Comparison of ENCODE assay signal across 21 cellular contexts in the genomic region with DNA sequence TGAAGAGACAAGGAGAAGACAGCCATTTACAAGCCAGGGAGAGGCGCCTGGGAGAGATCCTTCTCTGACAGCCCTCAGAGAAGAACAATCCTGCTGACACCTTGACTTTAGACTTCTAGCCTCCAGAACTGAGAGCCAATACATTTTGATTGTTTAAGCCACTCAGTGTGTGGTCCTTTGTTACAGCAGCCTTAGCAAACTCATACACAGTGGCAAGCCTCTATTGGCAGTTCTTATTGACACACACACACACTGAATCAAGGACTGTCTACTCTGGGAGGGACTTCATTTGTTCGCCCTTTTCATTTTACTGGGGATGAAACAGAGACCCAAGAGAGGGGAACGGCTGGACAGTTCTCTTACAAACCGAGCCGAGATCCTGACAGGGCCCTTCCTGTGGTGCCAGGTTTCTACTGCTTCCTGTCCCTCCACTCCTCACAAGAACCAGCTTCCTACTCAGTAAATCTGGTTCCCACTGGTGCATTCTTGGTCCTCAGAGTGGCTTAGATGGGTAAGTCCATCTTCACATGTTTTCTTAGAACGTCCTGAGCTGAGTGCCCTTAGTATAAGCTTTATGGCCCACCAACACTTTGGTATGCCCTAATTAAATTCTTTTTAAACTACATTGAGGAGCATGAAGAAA. TPM values are rescaled to one million over a fixed set of nuclear protein-coding genes. Genes with fewer than 3 reads are reported as not detected.
DNase-seq lines count a peak whose midpoint lies in the region; ATAC-seq, FAIRE-seq and TF ChIP-seq lines count a peak whose summit lies in the region.
"Had no signal": no experiment of that assay in that cellular context is flagged by ENCODE, and none has a peak within 500 bp of the region (broad histone marks: within the 10 kb centered on the region; RNA-seq: fewer than 3 reads in every experiment).

No MANE protein-coding gene starts in this region.

- H3K27me3 Mint-ChIP-seq in T-helper 2 cell treated with Interferon-gamma antibody and Interleukin-4, amounts not matched to agents 5 μg/mL and 100 μg/mL, for 36 hours (ENCODE audit: low read depth), result no peaks in the 10 kb centered on the region
- H3K27me3 Mint-ChIP-seq in CD4-positive, alpha-beta memory T cell, result no peaks in the 10 kb centered on the region

- no peak for DNase-seq in T-helper 2 cell treated with Interferon-gamma antibody and Interleukin-4, amounts not matched to agents 5 μg/mL and 100 μg/mL, for 36 hours (ENCODE audit: low spot score)
- DNase-seq in T-helper 2 cell (no peak), K562 (ENCODE audit: extremely low read depth in 1 of 4, low spot score in 3 of 4) (no peak), mucosa of descending colon (no peak), NAMALWA (ENCODE audit: low spot score) (no peak)
- no peak for DNase-seq in CD4-positive, alpha-beta memory T cell
- DNase-seq: adrenal gland, DMS79, HCEC 1CT, NCI-H1048, NCI-H2029 treated with DMSO at 0.1 percent for 48 hours, RPMI8226, transverse colon had no signal

- H3K4me3 ChIP-seq in CD4-positive, alpha-beta memory T cell (ENCODE audit: low read length in 2 of 2), result no peak overlapping the region
- H3K4me3 ChIP-seq in SU-DHL-6 (ENCODE audit: insufficient read depth, low read length, poor library complexity, severe bottlenecking) (no peak overlapping the region), K562 (no peak overlapping the region), mucosa of descending colon (no peak overlapping the region)
- H3K4me3 ChIP-seq: adrenal gland, cardiac muscle cell, transverse colon had no signal

- H3K79me2 ChIP-seq in SU-DHL-6 (ENCODE audit: insufficient read depth, low read length), result no peaks in the 10 kb centered on the region
- H3K79me2 ChIP-seq in K562 (ENCODE audit: control insufficient read depth, insufficient read depth, low read length), result no peaks in the 10 kb centered on the region

- H3K4me2 ChIP-seq in SU-DHL-6 (ENCODE audit: low read depth, low read length, poor library complexity, severe bottlenecking) (no peak overlapping the region), K562 (ENCODE audit: insufficient read depth, low read length) (no peak overlapping the region)

- FAIRE-seq in K562 (lab: Jason Lieb, UNC), result no peak

- POLR2A ChIA-PET in CD4-positive, alpha-beta memory T cell (lab: Charles Lee; ENCODE audit: partially characterized antibody), result interaction anchor here (0.9 to 10.1 kb wide), 12 partner anchors 7 to 414 kb away, joined by 4 to 135 read pairs (median 7); partner anchors contain the start of genes SLAMF1 and USF1
- POLR2A ChIA-PET in K562 (lab: Yijun Ruan, JAX), result interaction anchor here (0.6 to 0.7 kb wide), 2 partner anchors 8 to 267 kb away, joined by 3 read pairs; no protein-coding TSS in a partner anchor

- TF ChIP-seq POLR2A in K562 (conservative IDR thresholded peaks at IDR 0.05), result no peak

- H3K27me3 ChIP-seq in CD4-positive, alpha-beta memory T cell (ENCODE audit: insufficient read depth, low read length), result no peaks in the 10 kb centered on the region
- H3K27me3 ChIP-seq in SU-DHL-6 (ENCODE audit: low read length) (no peaks in the 10 kb centered on the region), K562 (ENCODE audit: control insufficient read depth in 2 of 2, insufficient read depth in 2 of 2, low read length in 2 of 2) (no peaks in the 10 kb centered on the region)
- H3K27me3 ChIP-seq: adrenal gland, cardiac muscle cell, transverse colon had no signal

- no peak for TF ChIP-seq EP300 in K562 (IDR thresholded peaks at IDR 0.05; ENCODE audit: low read length)

- no peaks in the 10 kb centered on the region for H3K9me1 ChIP-seq in K562 (ENCODE audit: control insufficient read depth, insufficient read depth, low read length)

- intact Hi-C loops in CD4-positive, alpha-beta memory T cell (cut with micrococcal nuclease), result no loop called here
- intact Hi-C loops in K562 (cut with micrococcal nuclease), result no loop called here
- intact Hi-C loops in mucosa of descending colon (cut with DNase I, micrococcal nuclease), result no loop called here

- in situ Hi-C loops in K562 (cut with MboI), result no loop called here

- H3K36me3 ChIP-seq in CD4-positive, alpha-beta memory T cell (ENCODE audit: insufficient read depth, low read length), result peaks cover 49% of the 10 kb centered on the region
- 0 out of 2 replicates have a peak, but pooled peaks cover 4% of the 10 kb centered on the region for H3K36me3 ChIP-seq in SU-DHL-6 (ENCODE audit: low read length)
- no peaks in the 10 kb centered on the region for H3K36me3 ChIP-seq in K562 (ENCODE audit: control insufficient read depth, insufficient read depth, low read length)
- no peaks in the 10 kb centered on the region for H3K36me3 ChIP-seq in mucosa of descending colon (ENCODE audit: low read depth)
- H3K36me3 ChIP-seq: adrenal gland, cardiac muscle cell, transverse colon had no signal

- H3K9me3 ChIP-seq in CD4-positive, alpha-beta memory T cell (ENCODE audit: control insufficient read depth in 1 of 2, low read length in 2 of 2), result no peaks in the 10 kb centered on the region
- H3K9me3 ChIP-seq in SU-DHL-6 (ENCODE audit: insufficient read depth, low read length) (no peaks in the 10 kb centered on the region), K562 (replicated peaks; ENCODE audit: control insufficient read depth, insufficient read depth, low read depth, low read length) (no peaks in the 10 kb centered on the region), mucosa of descending colon (no peaks in the 10 kb centered on the region)
- H3K9me3 ChIP-seq: adrenal gland, transverse colon had no signal

- H3K9me3 Mint-ChIP-seq in T-helper 2 cell treated with Interferon-gamma antibody and Interleukin-4, amounts not matched to agents 5 μg/mL and 100 μg/mL, for 36 hours, result peaks cover 3% of the 10 kb centered on the region
- peaks cover 0 to 2% (median 0%) of the 10 kb centered on the region in 8 donors for H3K9me3 Mint-ChIP-seq in CD4-positive, alpha-beta memory T cell

- H4K20me1 ChIP-seq in SU-DHL-6 (ENCODE audit: low read depth, low read length), result no peaks in the 10 kb centered on the region
- H4K20me1 ChIP-seq in K562 (replicated peaks; ENCODE audit: control insufficient read depth, insufficient read depth, low read length), result no peaks in the 10 kb centered on the region

- no peak for TF ChIP-seq RAD21 in K562 (CRISPR knock-in tag; conservative IDR thresholded peaks at IDR 0.05 in 1 of 2, IDR thresholded peaks at IDR 0.05 in 1 of 2)

- ATAC-seq in K562, result no peak
- no peak for ATAC-seq in mucosa of descending colon
- ATAC-seq in HG02973 (IDR thresholded peaks at IDR 0.05; ENCODE audit: unreplicated experiment), result no peak
- ATAC-seq: left lobe of liver had no signal

- H3K9me2 ChIP-seq in SU-DHL-6 (replicated peaks; ENCODE audit: insufficient read depth, low read length), result no peaks in the 10 kb centered on the region

- CTCF ChIA-PET in CD4-positive, alpha-beta memory T cell (lab: Charles Lee; ENCODE audit: partially characterized antibody), result interaction anchor here (0.7 to 5.6 kb wide), 10 partner anchors 9 to 84 kb away, joined by 3 to 44 read pairs (median 4); no protein-coding TSS in a partner anchor
- CTCF ChIA-PET in K562 (lab: Yijun Ruan, JAX; ENCODE audit: low intra/inter-chr PET ratio), result no interaction called here

- H3K4me3 Mint-ChIP-seq in T-helper 2 cell treated with Interferon-gamma antibody and Interleukin-4, amounts not matched to agents 5 μg/mL and 100 μg/mL, for 36 hours, result peak overlapping the region; percentile 32
- peak overlapping the region; percentile 17 to 91 (median 72) for H3K4me3 Mint-ChIP-seq in CD4-positive, alpha-beta memory T cell

- TF ChIP-seq CTCF in SU-DHL-6 (IDR thresholded peaks at IDR 0.05; ENCODE audit: insufficient read depth, low read length, poor library complexity, severe bottlenecking), result no peak
- no peak for TF ChIP-seq CTCF in K562 (IDR thresholded peaks at IDR 0.05 in 2 of 3, conservative IDR thresholded peaks at IDR 0.05 in 1 of 3; ENCODE audit: insufficient read depth in 2 of 3, low read depth in 1 of 3, low read length in 3 of 3)
- TF ChIP-seq CTCF in mucosa of descending colon (IDR thresholded peaks at IDR 0.05), result no peak

- 72% methylated on average over 6 of the region's 6 CpGs for WGBS in K562 (ENCODE audit: insufficient coverage, low coverage, missing lambda C conversion rate)

- H3K36me3 Mint-ChIP-seq in T-helper 2 cell treated with Interferon-gamma antibody and Interleukin-4, amounts not matched to agents 5 μg/mL and 100 μg/mL, for 36 hours (ENCODE audit: low read depth), result peaks cover 91% of the 10 kb centered on the region
- peaks cover 71 to 85% of the 10 kb centered on the region in 2 donors for H3K36me3 Mint-ChIP-seq in CD4-positive, alpha-beta memory T cell

- H3K9ac ChIP-seq in SU-DHL-6 (ENCODE audit: low read length), result no peak overlapping the region
- H3K9ac ChIP-seq in K562 (ENCODE audit: insufficient read depth in 1 of 2, low read depth in 2 of 2, low read length in 2 of 2), result no peak overlapping the region

- no peak overlapping the region for H2AFZ ChIP-seq in SU-DHL-6 (ENCODE audit: low read depth, low read length, severe bottlenecking)
- H2AFZ ChIP-seq in K562 (ENCODE audit: low read depth, low read length), result no peak overlapping the region; the same call in 1 of the 2 replicates

- peaks cover 98% of the 10 kb centered on the region for H3K4me1 ChIP-seq in CD4-positive, alpha-beta memory T cell (ENCODE audit: insufficient read depth, low read length)
- H3K4me1 ChIP-seq in K562 (replicated peaks in 1 of 2; ENCODE audit: control insufficient read depth in 2 of 2, insufficient read depth in 2 of 2, low read length in 2 of 2), result peaks cover 5 to 28% of the 10 kb centered on the region in 2 experiments; a peak in 4 of 5 replicates
- no peaks in the 10 kb centered on the region for H3K4me1 ChIP-seq in mucosa of descending colon (ENCODE audit: low read depth)

- peak overlapping the region; percentile 99 for H3K27ac Mint-ChIP-seq in T-helper 2 cell treated with Interferon-gamma antibody and Interleukin-4, amounts not matched to agents 5 μg/mL and 100 μg/mL, for 36 hours
- H3K27ac Mint-ChIP-seq in CD4-positive, alpha-beta memory T cell, result peak overlapping the region; percentile 87 to 100 (median 99)

- peak overlapping the region; percentile 93 for H3K27ac ChIP-seq in CD4-positive, alpha-beta memory T cell (ENCODE audit: low read depth, low read length)
- H3K27ac ChIP-seq in SU-DHL-6 (ENCODE audit: low read depth, low read length) (peak overlapping the region; percentile 25; the same call in 1 of the 2 replicates), K562 (ENCODE audit: extremely low read depth, low read depth, low read length) (no peak overlapping the region)
- H3K27ac ChIP-seq: adrenal gland, cardiac muscle cell, transverse colon, VCaP had no signal

- BruUV-seq in K562 (replicated peaks; lab: Mats Ljungman, UMichigan), result no TSS peak

- H3F3A ChIP-seq in SU-DHL-6 (ENCODE audit: insufficient read depth), result peaks cover 21% of the 10 kb centered on the region; the same call in 1 of the 2 replicates

- peaks cover 83% of the 10 kb centered on the region for H3K4me1 Mint-ChIP-seq in T-helper 2 cell treated with Interferon-gamma antibody and Interleukin-4, amounts not matched to agents 5 μg/mL and 100 μg/mL, for 36 hours (ENCODE audit: low read depth)
- peaks cover 75 to 99% (median 89%) of the 10 kb centered on the region in 4 donors for H3K4me1 Mint-ChIP-seq in CD4-positive, alpha-beta memory T cell

RNA-seq across cellular contexts. Expression of gene SLAMF1, which starts 14.7 kb away (rescaled TPM):
- total RNA-seq in CD4-positive, alpha-beta memory T cell, result 10 to 100 TPM; 59.8 to 59.9 TPM
- 10 to 100 TPM; 21.4 to 62.5 TPM for polyA plus RNA-seq in CD4-positive, alpha-beta memory T cell
- not detected in 2 replicates for total RNA-seq in K562 (2011; cell fraction: chromatin; rRNA removed; ENCODE audit: low replicate concordance)
- not detected in 2 replicates for total RNA-seq in K562 (2011; cell fraction: nucleolus; rRNA removed)
- not detected in 2 replicates for total RNA-seq in K562 (2011; cell fraction: nucleoplasm; rRNA removed)
- total RNA-seq in K562 (2014; rRNA removed), result not detected in 2 replicates
- not detected in 2 replicates for total RNA-seq in K562 (2014; rRNA removed; fragmentation: Illumina TruSeq; extraction: Trizol)
- 0.04 and 0.15 TPM in 2 replicates for total RNA-seq in K562 (2015; rRNA removed; fragmentation: Illumina TruSeq; extraction: Trizol)
- total RNA-seq in K562 (2021), result 0.11 and 0.22 TPM in 2 replicates
- not detected in 2 replicates for polyA plus RNA-seq in K562 (2011; rRNA removed)
- not detected in 2 replicates for polyA plus RNA-seq in K562 (2011; cell fraction: cytosol; rRNA removed)
- not detected in 2 replicates for polyA plus RNA-seq in K562 (2011; cell fraction: nucleus; rRNA removed)
- polyA plus RNA-seq in K562 (2012), result 0.10 and 0.66 TPM in 2 replicates
- 0.08 TPM in 1 of 2 replicates, not detected in the other for polyA plus RNA-seq in K562 (2014; fragmentation: Illumina TruSeq; extraction: Trizol)
- polyA plus RNA-seq in K562 (2014; fragmentation: Nextera tagmentation; extraction: Ambion mirVana), result under 1 TPM; 0.04 to 0.13 TPM
- polyA plus RNA-seq in K562 (2014; rRNA removed), result 0.17 TPM in 1 of 2 replicates, not detected in the other
- not detected in 2 replicates for polyA minus RNA-seq in K562 (2011; rRNA and poly(A)+ RNA removed)
- polyA minus RNA-seq in K562 (2011; cell fraction: cytosol; rRNA and poly(A)+ RNA removed), result not detected in 2 replicates
- polyA minus RNA-seq in K562 (2011; cell fraction: nucleus; rRNA and poly(A)+ RNA removed), result not detected in 2 replicates
- total RNA-seq in mucosa of descending colon, result 1 to 10 TPM; 1.1 to 2.2 (median 1.6) TPM
- total RNA-seq: cardiac muscle cell, NCI-H460 had no signal
- polyA plus RNA-seq: BJ, cardiac muscle cell had no signal

RNA-seq across cellular contexts. Expression of gene CD84, which starts 52.8 kb away (rescaled TPM):
- 10 to 100 TPM; 97.5 to 98.9 TPM for total RNA-seq in CD4-positive, alpha-beta memory T cell
- 10 to 100 TPM; 15.9 to 33.6 TPM for polyA plus RNA-seq in CD4-positive, alpha-beta memory T cell
- 3.9 and 4.7 TPM in 2 replicates for total RNA-seq in K562 (2011; cell fraction: chromatin; rRNA removed; ENCODE audit: low replicate concordance)
- 1.5 and 2.4 TPM in 2 replicates for total RNA-seq in K562 (2011; cell fraction: nucleolus; rRNA removed)
- total RNA-seq in K562 (2011; cell fraction: nucleoplasm; rRNA removed), result 2.9 and 3.3 TPM in 2 replicates
- total RNA-seq in K562 (2014; rRNA removed), result 0.82 and 1.4 TPM in 2 replicates
- 2.2 and 2.5 TPM in 2 replicates for total RNA-seq in K562 (2014; rRNA removed; fragmentation: Illumina TruSeq; extraction: Trizol)
- total RNA-seq in K562 (2015; rRNA removed; fragmentation: Illumina TruSeq; extraction: Trizol), result 6.8 TPM in 2 replicates
- total RNA-seq in K562 (2021), result 1.9 and 2.5 TPM in 2 replicates
- 2.0 and 7.3 TPM in 2 replicates for polyA plus RNA-seq in K562 (2011; rRNA removed)
- 0.37 and 4.0 TPM in 2 replicates for polyA plus RNA-seq in K562 (2011; cell fraction: cytosol; rRNA removed)
- 2.0 and 6.2 TPM in 2 replicates for polyA plus RNA-seq in K562 (2011; cell fraction: nucleus; rRNA removed)
- polyA plus RNA-seq in K562 (2012), result 3.1 and 5.8 TPM in 2 replicates
- 3.1 and 3.5 TPM in 2 replicates for polyA plus RNA-seq in K562 (2014; fragmentation: Illumina TruSeq; extraction: Trizol)
- 1 to 10 TPM; 1.0 to 1.5 TPM for polyA plus RNA-seq in K562 (2014; fragmentation: Nextera tagmentation; extraction: Ambion mirVana)
- polyA plus RNA-seq in K562 (2014; rRNA removed), result 1.6 and 1.8 TPM in 2 replicates
- 3.3 and 12.3 TPM in 2 replicates for polyA minus RNA-seq in K562 (2011; rRNA and poly(A)+ RNA removed)
- 0.48 and 1.8 TPM in 2 replicates for polyA minus RNA-seq in K562 (2011; cell fraction: cytosol; rRNA and poly(A)+ RNA removed)
- polyA minus RNA-seq in K562 (2011; cell fraction: nucleus; rRNA and poly(A)+ RNA removed), result 0.94 and 7.8 TPM in 2 replicates
- 1 to 10 TPM; 3.8 to 7.3 (median 6.6) TPM for total RNA-seq in mucosa of descending colon
- total RNA-seq: A172, cardiac muscle cell, NCI-H460 had no signal
- polyA plus RNA-seq: BJ, cardiac muscle cell had no signal

Comparison
In these comparisons a context has a peak if more than half of its experiments do, and no peak if none do; other contexts are left out.
1. RNA of gene SLAMF1, which starts 14.7 kb away (total RNA-seq): 59.8 to 59.9 TPM in CD4-positive, alpha-beta memory T cell; 1.1 to 2.2 TPM in mucosa of descending colon and 0.04 to 0.22 TPM in K562; every median in the first group is over 10 times any median in the second.
2. RNA of gene CD84, which starts 52.8 kb away (total RNA-seq): 97.5 to 98.9 TPM in CD4-positive, alpha-beta memory T cell; 3.8 to 7.3 TPM in mucosa of descending colon and 0.82 to 6.8 TPM in K562; every median in the first group is over 10 times any median in the second.